Comparison of ENCODE assay signal across 10 cellular contexts in the genomic region with DNA sequence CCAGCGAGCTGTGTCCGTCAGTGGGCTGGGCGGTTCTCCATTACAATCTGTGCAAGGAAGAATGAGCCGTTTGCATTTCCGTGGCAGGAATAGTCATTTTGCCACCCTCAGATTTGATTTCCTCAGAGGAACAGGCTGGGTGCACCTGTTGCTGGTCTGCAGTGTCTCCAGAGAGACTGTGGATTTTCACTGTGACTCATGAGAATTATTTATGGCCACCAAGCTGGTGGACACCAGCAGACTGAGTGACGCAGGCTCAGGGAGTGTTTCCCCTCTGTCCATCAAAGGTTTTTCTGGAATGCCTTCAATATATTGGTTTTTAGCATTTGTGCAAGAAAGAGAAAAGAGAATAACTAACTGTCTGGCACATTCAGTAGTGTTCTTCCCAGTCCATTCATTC.
DNase-seq lines count a peak whose midpoint lies in the region; ATAC-seq lines count a peak whose summit lies in the region.
"Had no signal": no experiment of that assay in that cellular context is flagged by ENCODE, and none has a peak within 500 bp of the region (broad histone marks: within the 10 kb centered on the region; RNA-seq: fewer than 3 reads in every experiment).

No MANE protein-coding gene starts in this region.

- ATAC-seq in GM18909 (IDR thresholded peaks at IDR 0.05; ENCODE audit: poor library complexity, unreplicated experiment): peak; percentile 56
- ATAC-seq in HG02678 (IDR thresholded peaks at IDR 0.05; ENCODE audit: unreplicated experiment): peak; percentile 62

- DNase-seq in NAMALWA (ENCODE audit: low spot score) (peak; percentile 53), skeletal muscle cell (ENCODE audit: low read depth) (peak; percentile 13), NCI-H524 treated with DMSO at 0.1 percent for 48 hours (lab: John Stamatoyannopoulos, UW) (no peak), amniotic stem cell (lab: John Stamatoyannopoulos, UW) (no peak), Kasumi-1 (lab: John Stamatoyannopoulos, UW) (no peak)
- DNase-seq: activated CD4-positive, alpha-beta T cell treated with anti-CD3 and anti-CD28 coated beads, Interleukin-2, amount 50 U/mL, for 4 hours; NCI-H1417 treated with DMSO at 0.1 percent for 48 hours had no signal

- no peak overlapping the region for H3K4me3 ChIP-seq in skeletal muscle cell (ENCODE audit: low read depth, low read length)
- H3K4me3 ChIP-seq: skin epidermis had no signal

Comparison
In these comparisons a context has a peak if more than half of its experiments do, and no peak if none do; other contexts are left out.
1. DNase-seq: peak in NAMALWA (single experiment) and skeletal muscle cell (single experiment); none in NCI-H524 treated with DMSO at 0.1 percent for 48 hours (single experiment), amniotic stem cell (single experiment) and Kasumi-1 (0 of 2).